ENCODE assay signal across 1 cellular context in genomic region chr14:26863736-26864135, GRCh38.
TF ChIP-seq lines count a peak whose summit lies in the region.

No MANE protein-coding gene starts in this region.

TF ChIP-seq in SK-N-SH, 30 proteins besides CTCF, POLR2A, EP300 and RAD21 (continued from another document):
- TF ChIP-seq PBX3 (IDR thresholded peaks at IDR 0.05): no peak
